13 cellular contexts compared by ENCODE assay signal in the genomic region with DNA sequence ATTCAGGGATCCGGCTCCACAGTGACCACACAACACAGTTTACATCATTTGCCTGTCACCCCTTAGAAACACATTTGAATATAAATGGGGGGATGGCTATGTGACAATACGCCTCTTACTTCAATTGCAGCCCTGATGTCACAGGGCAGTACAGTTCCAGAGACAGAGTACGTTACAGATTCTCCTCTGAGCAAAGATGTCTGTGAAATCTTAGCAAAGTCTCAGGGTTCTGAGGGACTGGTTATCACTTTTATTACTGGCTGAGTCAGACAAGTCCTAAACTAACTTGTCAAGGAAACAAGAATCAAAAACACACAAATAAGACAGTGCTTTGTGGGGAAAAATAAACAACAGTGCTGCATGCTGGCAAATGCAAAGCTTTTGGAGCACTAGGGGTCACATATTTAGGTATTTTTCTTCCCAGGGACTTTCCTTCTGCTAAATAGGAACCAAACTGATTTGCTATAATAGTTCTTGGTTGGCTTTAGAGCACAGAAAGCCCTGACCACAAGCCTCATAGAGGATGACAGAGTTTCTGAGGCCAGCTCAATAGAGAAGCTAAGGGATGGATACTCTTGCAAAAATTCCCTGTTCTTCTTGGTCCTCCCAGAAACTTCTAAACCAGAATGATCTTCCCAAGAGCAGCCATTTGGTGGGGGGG.
"Had no signal": no experiment of that assay in that cellular context is flagged by ENCODE, and none has a peak within 500 bp of the region (broad histone marks: within the 10 kb centered on the region; RNA-seq: fewer than 3 reads in every experiment).

No MANE protein-coding gene starts in this region.

- H3K9ac ChIP-seq: neural progenitor cell had no signal

- H3K4me1 ChIP-seq: heart left ventricle, tibial artery, upper lobe of left lung, vagina had no signal

- H3K27me3 ChIP-seq: dorsolateral prefrontal cortex, heart left ventricle, neural progenitor cell, ovary, tibial artery, upper lobe of left lung, vagina had no signal

- ATAC-seq: natural killer cell treated with Interleukin-12 subunit alpha and Interleukin-12 subunit beta and Interleukin-15 and Interleukin-18, amount 100 ng/mL, for 72 hours; stimulated activated memory B cell treated with anti-CD40 and anti-IgM and Interleukin-4, amounts not matched to agents 10 μg/mL and 1 μg/mL and 100 μg/mL, for 72 hours had no signal

- H3K27ac ChIP-seq: dorsolateral prefrontal cortex, heart left ventricle, neural progenitor cell, ovary, tibial artery, upper lobe of left lung, vagina had no signal

- H3K4me3 ChIP-seq: dorsolateral prefrontal cortex, heart left ventricle, neural progenitor cell, ovary, tibial artery, upper lobe of left lung, vagina had no signal

- H3K9me3 ChIP-seq: heart left ventricle, ovary, tibial artery, upper lobe of left lung, vagina had no signal

- H3K36me3 ChIP-seq: heart left ventricle, neural progenitor cell, ovary, tibial artery, upper lobe of left lung, vagina had no signal

- H3K4me2 ChIP-seq: neural progenitor cell had no signal

- DNase-seq: cortex of kidney; dorsolateral prefrontal cortex; effector CD8-positive, alpha-beta T cell; mammary epithelial cell; ovary; stimulated activated CD4-positive, alpha-beta T cell treated with anti-CD3 and anti-CD28 coated beads, Interleukin-4, amount 100 ng/mL, for 24 hours; tibial artery; upper lobe of left lung had no signal

- H2AFZ ChIP-seq: neural progenitor cell had no signal
